Comparison of ENCODE assay signal across 25 cellular contexts in the genomic region with DNA sequence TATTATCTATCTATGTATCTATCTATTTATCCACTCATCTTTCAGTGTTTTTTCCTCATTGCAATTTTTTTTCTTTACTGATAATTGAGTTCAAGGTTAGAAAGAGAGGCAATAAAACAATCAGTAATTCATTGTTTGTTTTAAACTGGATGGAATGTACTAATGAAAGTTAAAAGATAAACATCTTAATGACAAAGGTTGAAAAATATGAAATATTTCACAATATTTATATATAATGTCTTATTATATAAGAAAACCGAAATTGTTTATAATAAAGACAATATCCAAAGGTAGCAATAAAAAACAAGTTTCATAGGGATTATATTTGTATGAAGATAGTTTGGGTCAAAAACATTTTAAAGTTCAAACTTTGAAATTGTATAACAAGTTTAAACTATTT.
"Had no signal": no experiment of that assay in that cellular context is flagged by ENCODE, and none has a peak within 500 bp of the region (broad histone marks: within the 10 kb centered on the region; RNA-seq: fewer than 3 reads in every experiment).

No MANE protein-coding gene starts in this region.

- H3K27me3 ChIP-seq: esophagus squamous epithelium, left lung, neural progenitor cell, right atrium auricular region, testis, tibial artery, upper lobe of left lung, uterus had no signal

- FAIRE-seq: keratinocyte had no signal

- H3K4me3 ChIP-seq: coronary artery, esophagus squamous epithelium, left lung, mucosa of descending colon, neural progenitor cell, prostate gland, right atrium auricular region, testis, tibial artery, upper lobe of left lung, uterus had no signal

- H3K4me1 ChIP-seq: left lung, neural progenitor cell, prostate gland, right atrium auricular region, testis, tibial artery, upper lobe of left lung, uterus had no signal

- ATAC-seq: left lung; mucosa of descending colon; sciatic nerve; stimulated activated memory B cell treated with anti-CD40 and anti-IgM and Interleukin-4, amounts not matched to agents 10 μg/mL and 1 μg/mL and 100 μg/mL, for 72 hours; stimulated activated naive CD8-positive, alpha-beta T cell treated with anti-CD3 and anti-CD28 coated beads, Interleukin-15, Interleukin-2, amounts not matched to agents 100 U/mL and 50 U/mL, for 24 hours had no signal

- H3K36me3 ChIP-seq: esophagus squamous epithelium, left lung, neural progenitor cell, prostate gland, right atrium auricular region, tibial artery, upper lobe of left lung, uterus had no signal

- H3K27ac ChIP-seq: coronary artery, esophagus squamous epithelium, left lung, neural progenitor cell, prostate gland, right atrium auricular region, testis, tibial artery, upper lobe of left lung, uterus had no signal

- H3K9me3 ChIP-seq: esophagus squamous epithelium, left lung, mucosa of descending colon, prostate gland, right atrium auricular region, testis, tibial artery, upper lobe of left lung, uterus had no signal

- DNase-seq: dermis blood vessel endothelial cell; effector memory CD4-positive, alpha-beta T cell; erythroblast; esophagus squamous epithelium; foreskin melanocyte; hypothalamus; left lung; mesenchymal stem cell; mucosa of descending colon; naive B cell; stimulated activated CD4-positive, alpha-beta T cell treated with anti-CD3 and anti-CD28 coated beads, Interleukin-2, amount 100 ng/mL, for 24 hours; stimulated activated CD4-positive, alpha-beta T cell treated with anti-CD3 and anti-CD28 coated beads, Interleukin-4, amount 100 ng/mL, for 24 hours; stimulated activated naive CD8-positive, alpha-beta T cell treated with anti-CD3 and anti-CD28 coated beads, Interleukin-15, Interleukin-2, amounts not matched to agents 100 U/mL and 50 U/mL, for 24 hours; substantia nigra; testis; tibial artery; upper lobe of left lung; uterus had no signal
